In genomic region chr7:155298834-155299538, GRCh38 we compare ENCODE assay signal across 8 cellular contexts. TPM values are rescaled to one million over a fixed set of nuclear protein-coding genes. Genes with fewer than 3 reads are reported as not detected.
A peak's percentile ranks its signal among the peaks of the same experiment; 100 is the strongest.
DNase-seq lines count a peak whose midpoint lies in the region; ATAC-seq and TF ChIP-seq lines count a peak whose summit lies in the region.

No MANE protein-coding gene starts in this region.

- no peaks in the 10 kb centered on the region for H3K27me3 Mint-ChIP-seq in activated naive CD4-positive, alpha-beta T cell treated with anti-CD3 and anti-CD28 coated beads for 36 hours (ENCODE audit: low read depth)

- H2BK15ac ChIP-seq in neuronal stem cell (ENCODE audit: low read length) = no peak overlapping the region

- no peak overlapping the region for H2AK5ac ChIP-seq in neuronal stem cell (ENCODE audit: low read depth, low read length)

- H3K9me3 Mint-ChIP-seq in activated naive CD4-positive, alpha-beta T cell treated with anti-CD3 and anti-CD28 coated beads for 36 hours = no peaks in the 10 kb centered on the region

- intact Hi-C loops in activated naive CD4-positive, alpha-beta T cell treated with anti-CD3 and anti-CD28 coated beads for 36 hours (cut with micrococcal nuclease) = loop anchor here (1.0 to 2.0 kb wide), 11 partner anchors 16 to 1840 kb away; partner anchors contain the start of genes HTR5A, PAXIP1, RBM33 and UBE3C

- CTCF ChIA-PET in HEK293T (lab: Yijun Ruan, JAX) = interaction anchor here (0.6 kb wide), 1 partner anchor 15 kb away, joined by 3 read pairs; no protein-coding TSS in a partner anchor
- CTCF ChIA-PET in activated naive CD4-positive, alpha-beta T cell treated with anti-CD3 and anti-CD28 coated beads for 36 hours (lab: Charles Lee) = interaction anchor here (0.9 to 1.8 kb wide), 8 partner anchors 14 to 440 kb away, joined by 3 to 9 read pairs (median 3); no protein-coding TSS in a partner anchor

- peak overlapping the region; percentile 64 for H3K4me2 ChIP-seq in neuronal stem cell (ENCODE audit: insufficient read depth, low read length, poor library complexity, severe bottlenecking)

- H4K8ac ChIP-seq in neuronal stem cell (ENCODE audit: low read depth, low read length) = no peak overlapping the region

- no peak overlapping the region for H3K23ac ChIP-seq in neuronal stem cell (ENCODE audit: low read depth, low read length, poor library complexity)

- no peak overlapping the region for H3K18ac ChIP-seq in neuronal stem cell (ENCODE audit: low read length)

- H3K9ac ChIP-seq in neuronal stem cell (ENCODE audit: low read depth, low read length, poor library complexity) (no peak overlapping the region), subcutaneous abdominal adipose tissue (ENCODE audit: low read length in 5 of 5) (peak overlapping the region; percentile 27 to 81 (median 78))

- H3K14ac ChIP-seq in neuronal stem cell (ENCODE audit: low read length) = no peak overlapping the region

- peak overlapping the region; percentile 85 for H2BK120ac ChIP-seq in neuronal stem cell (ENCODE audit: low read depth, low read length)

- peak in 1 of 2 donors; percentile 5 for TF ChIP-seq POLR2A in gastroesophageal sphincter (IDR thresholded peaks at IDR 0.05)

- peak; percentile 81 for ATAC-seq in gastroesophageal sphincter

- peak overlapping the region; percentile 92 for H3K27ac Mint-ChIP-seq in activated naive CD4-positive, alpha-beta T cell treated with anti-CD3 and anti-CD28 coated beads for 36 hours

- H3K27ac ChIP-seq in SJSA1 (peak overlapping the region; percentile 12; the same call in 1 of the 2 replicates), gastroesophageal sphincter (peak overlapping the region; percentile 64 to 99 (median 92)), neuronal stem cell (replicated peaks; ENCODE audit: low read length) (peak overlapping the region; percentile 62), subcutaneous abdominal adipose tissue (ENCODE audit: low read depth, low read length) (peak overlapping the region; percentile 80)

- peak in 2 of 4 experiments; percentile 9 to 28 for TF ChIP-seq CTCF in gastroesophageal sphincter (IDR thresholded peaks at IDR 0.05)

- peaks cover 30% of the 10 kb centered on the region for H3K4me1 Mint-ChIP-seq in activated naive CD4-positive, alpha-beta T cell treated with anti-CD3 and anti-CD28 coated beads for 36 hours (ENCODE audit: low read depth)

- H2AFZ ChIP-seq in neuronal stem cell (ENCODE audit: low read length) = no peak overlapping the region

- DNase-seq in GM03348 (ENCODE audit: low spot score) = peak; percentile 97
- peak; percentile 93 for DNase-seq in HEK293T (ENCODE audit: extremely low spot score)
- peak; percentile 97 for DNase-seq in MV-4-11 (lab: John Stamatoyannopoulos, UW)
- peak; percentile 80 to 88 for DNase-seq in SJSA1 (ENCODE audit: low read depth in 1 of 2, low spot score in 2 of 2)
- DNase-seq in activated naive CD4-positive, alpha-beta T cell treated with anti-CD3 and anti-CD28 coated beads for 36 hours = peak; percentile 98
- DNase-seq in neuronal stem cell (ENCODE audit: low spot score) = peak; percentile 78

- no peak overlapping the region for H3K4ac ChIP-seq in neuronal stem cell (ENCODE audit: low read length)

- TF ChIP-seq EP300 in gastroesophageal sphincter (IDR thresholded peaks at IDR 0.05) = no peak

- H3K4me3 ChIP-seq in SJSA1 = peak overlapping the region; percentile 81
- peak overlapping the region; percentile 67 to 84 for H3K4me3 ChIP-seq in gastroesophageal sphincter
- peak overlapping the region; percentile 80 to 98 for H3K4me3 ChIP-seq in neuronal stem cell (ENCODE audit: low read length in 2 of 2)
- H3K4me3 ChIP-seq in subcutaneous abdominal adipose tissue (ENCODE audit: low read depth in 1 of 5, low read length in 5 of 5) = peak overlapping the region; percentile 77 to 86 (median 82)

- H3K36me3 ChIP-seq in SJSA1 (peaks cover 3% of the 10 kb centered on the region; the same call in 1 of the 2 replicates), gastroesophageal sphincter (peaks cover 0 to 24% of the 10 kb centered on the region in 2 donors), neuronal stem cell (replicated peaks in 1 of 2; ENCODE audit: control insufficient read depth in 2 of 2, insufficient read depth in 2 of 2, low read length in 2 of 2) (peaks cover 28 to 53% of the 10 kb centered on the region in 2 donors), subcutaneous abdominal adipose tissue (ENCODE audit: control insufficient read depth in 5 of 5, insufficient read depth in 5 of 5, low read length in 5 of 5) (peaks cover 3 to 22% (median 16%) of the 10 kb centered on the region in 5 donors)

- H4K91ac ChIP-seq in neuronal stem cell (ENCODE audit: low read depth, low read length, poor library complexity) = no peak overlapping the region

- H3K9me3 ChIP-seq in SJSA1 (replicated peaks) (peaks cover 4% of the 10 kb centered on the region), gastroesophageal sphincter (no peaks in the 10 kb centered on the region), neuronal stem cell (replicated peaks in 1 of 2; ENCODE audit: control insufficient read depth in 2 of 2, insufficient read depth in 1 of 2, low read depth in 1 of 2, low read length in 2 of 2) (peaks cover 2 to 16% of the 10 kb centered on the region in 2 donors), subcutaneous abdominal adipose tissue (ENCODE audit: control insufficient read depth in 5 of 5, low read length in 5 of 5) (no peaks in the 10 kb centered on the region)

- peaks cover 45% of the 10 kb centered on the region for H3K36me3 Mint-ChIP-seq in activated naive CD4-positive, alpha-beta T cell treated with anti-CD3 and anti-CD28 coated beads for 36 hours (ENCODE audit: low read depth)

- POLR2A ChIA-PET in HEK293T (lab: Yijun Ruan, JAX) = interaction anchor here (1.3 to 2.0 kb wide), 4 partner anchors 46 to 109 kb away, joined by 4 to 7 read pairs (median 5); no protein-coding TSS in a partner anchor

- H3K79me1 ChIP-seq in neuronal stem cell (ENCODE audit: low read depth, low read length) = no peaks in the 10 kb centered on the region

- H3K27me3 ChIP-seq in SJSA1 (replicated peaks) (no peaks in the 10 kb centered on the region), gastroesophageal sphincter (no peaks in the 10 kb centered on the region), neuronal stem cell (ENCODE audit: control insufficient read depth in 3 of 3, insufficient read depth in 3 of 3, low read depth in 1 of 3, low read length in 3 of 3) (no peaks in the 10 kb centered on the region), subcutaneous abdominal adipose tissue (ENCODE audit: control insufficient read depth in 5 of 5, insufficient read depth in 4 of 5, low read length in 5 of 5) (no peaks in the 10 kb centered on the region)

- peak overlapping the region; percentile 99 for H2BK5ac ChIP-seq in neuronal stem cell (ENCODE audit: low read length)

- peak overlapping the region; percentile 88 for H3K4me3 Mint-ChIP-seq in activated naive CD4-positive, alpha-beta T cell treated with anti-CD3 and anti-CD28 coated beads for 36 hours

- H2BK12ac ChIP-seq in neuronal stem cell (ENCODE audit: low read length) = no peak overlapping the region

- H3K4me1 ChIP-seq in SJSA1 (replicated peaks) (peaks cover 27% of the 10 kb centered on the region), gastroesophageal sphincter (peaks cover 0 to 44% (median 9%) of the 10 kb centered on the region in 3 donors), neuronal stem cell (ENCODE audit: control insufficient read depth in 2 of 2, insufficient read depth in 1 of 2, low read depth in 1 of 2, low read length in 2 of 2) (peaks cover 15% of the 10 kb centered on the region in 2 donors), subcutaneous abdominal adipose tissue (ENCODE audit: control insufficient read depth in 5 of 5, insufficient read depth in 5 of 5, low read length in 5 of 5) (peaks cover 11 to 50% (median 41%) of the 10 kb centered on the region in 5 donors)

- WGBS in gastroesophageal sphincter (ENCODE audit: low coverage in 1 of 2), 2 donors = 1% methylated on average over 23 to 25 of the region's 27 CpGs
- WGBS in neuronal stem cell (ENCODE audit: extremely low coverage in 2 of 2, insufficient read length in 2 of 2, insufficient replicate concordance in 1 of 2), 2 donors = no CpG with 5 or more reads among the region's 27 CpGs

TF ChIP-seq in HEK293T, 16 proteins besides CTCF, POLR2A, EP300 and RAD21:
- TF ChIP-seq L3MBTL2 (conservative IDR thresholded peaks at IDR 0.05) = 0 out of 2 replicates have a peak, but pooled peaks have one; percentile 13
- no peak for TF ChIP-seq ARNT (IDR thresholded peaks at IDR 0.05)
- peak; percentile 35; the same call in 1 of the 2 replicates for TF ChIP-seq CTBP1 (IDR thresholded peaks at IDR 0.05; ENCODE audit: borderline replicate concordance)
- no peak for TF ChIP-seq NFRKB (IDR thresholded peaks at IDR 0.05)
- no peak for TF ChIP-seq ELF4 (IDR thresholded peaks at IDR 0.05)
- no peak for TF ChIP-seq BHLHE40 (IDR thresholded peaks at IDR 0.05; ENCODE audit: borderline replicate concordance)
- TF ChIP-seq LEF1 (IDR thresholded peaks at IDR 0.05; ENCODE audit: borderline replicate concordance) = no peak
- TF ChIP-seq SP1 (IDR thresholded peaks at IDR 0.05) = no peak
- TF ChIP-seq FOXM1 (IDR thresholded peaks at IDR 0.05; ENCODE audit: borderline replicate concordance) = peak; percentile 32; the same call in 1 of the 2 replicates
- TF ChIP-seq PKNOX1 (IDR thresholded peaks at IDR 0.05) = peak; percentile 75

RNA-seq across cellular contexts. Expression of gene INSIG1, which starts 1.3 kb away (rescaled TPM):
- total RNA-seq in SJSA1 (2014; rRNA removed; shearing (Covaris generic)) = 36.4 and 46.6 TPM in 2 replicates
- total RNA-seq in activated naive CD4-positive, alpha-beta T cell treated with anti-CD3 and anti-CD28 coated beads for 36 hours = 10 to 100 TPM; 73.2 to 74.8 TPM
- 10 to 100 TPM; 18.8 to 52.1 (median 30.7) TPM for total RNA-seq in gastroesophageal sphincter
- polyA plus RNA-seq in neuronal stem cell (2013, experiment 1 of 2) = 183 TPM
- polyA plus RNA-seq in neuronal stem cell (2013, experiment 2 of 2) = 199 TPM

Comparison
In these comparisons a context has a peak if more than half of its experiments do, and no peak if none do; other contexts are left out.
1. Peak in every context shown above with its lines: DNase-seq, ATAC-seq, H3K4me3 ChIP-seq and H3K27ac ChIP-seq.
2. H3K27ac ChIP-seq: peak in every context shown above with its lines; median percentile 92 in gastroesophageal sphincter; 80 in subcutaneous abdominal adipose tissue; 62 in neuronal stem cell; 12 in SJSA1.